In the genomic region with DNA sequence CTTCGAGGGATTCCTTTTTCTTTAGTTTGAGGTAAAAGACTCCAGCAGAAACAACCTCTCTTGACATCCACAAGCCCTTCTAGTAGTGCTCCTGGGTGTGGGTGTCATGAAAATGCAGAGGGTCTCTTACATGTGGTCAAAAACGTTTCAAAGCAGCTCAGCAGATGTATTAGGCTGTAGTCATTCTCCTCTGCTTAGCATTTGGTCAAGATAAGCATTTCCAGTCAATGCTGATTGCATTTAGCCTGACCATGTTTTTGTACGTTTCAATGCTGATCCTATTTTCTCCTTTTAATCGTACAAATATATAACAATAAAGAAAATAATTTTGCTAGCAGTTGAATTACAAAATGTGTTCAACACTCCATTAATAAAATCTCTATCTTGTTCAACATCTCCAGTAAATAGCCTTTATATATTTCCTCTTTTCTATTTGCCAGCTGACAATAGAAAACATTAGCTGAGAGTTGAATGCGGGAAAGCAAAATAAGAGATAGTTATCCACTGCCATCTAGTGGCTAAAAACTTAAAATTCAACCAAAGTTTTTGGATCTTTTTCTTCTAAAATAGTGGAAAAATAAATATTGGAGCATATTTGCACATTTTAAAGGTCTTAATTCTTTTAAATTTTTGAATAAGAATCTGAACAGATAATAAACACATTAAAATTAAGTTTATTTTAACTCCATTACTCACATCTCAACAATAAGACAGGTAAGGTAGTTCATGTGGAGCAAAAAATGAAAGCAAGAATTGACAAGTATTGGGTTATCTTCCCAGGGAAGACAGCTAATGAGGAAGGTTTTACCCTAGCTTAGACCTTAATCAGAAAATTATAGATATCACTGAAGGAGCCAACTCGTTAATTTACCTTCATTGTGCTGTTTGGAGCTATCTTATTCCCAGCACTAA, we compare ENCODE assay signal across 1 cellular context.
TF ChIP-seq lines count a peak whose summit lies in the region.

No MANE protein-coding gene starts in this region.

TF ChIP-seq in HCT116, 20 proteins besides CTCF, POLR2A, EP300 and RAD21 (continued from another document):
- TF ChIP-seq SRF (IDR thresholded peaks at IDR 0.05; ENCODE audit: low read depth) (no peak), ZFX (IDR thresholded peaks at IDR 0.05) (no peak), EZH2phosphoT487 (IDR thresholded peaks at IDR 0.05; ENCODE audit: borderline replicate concordance) (no peak), POLR2AphosphoS5 (IDR thresholded peaks at IDR 0.05; ENCODE audit: low read depth, low read length) (no peak), YY1 (IDR thresholded peaks at IDR 0.05; ENCODE audit: extremely low read depth, insufficient replicate concordance, low read depth, low read length) (no peak), CBX3 (IDR thresholded peaks at IDR 0.05; ENCODE audit: low read depth) (no peak), ZNF274 (IDR thresholded peaks at IDR 0.05; ENCODE audit: low read depth, low read length) (no peak), ELF1 (IDR thresholded peaks at IDR 0.05; ENCODE audit: borderline replicate concordance, low read depth) (no peak), MAX (IDR thresholded peaks at IDR 0.05) (no peak), SP1 (IDR thresholded peaks at IDR 0.05; ENCODE audit: low read depth) (no peak), FOSL1 (IDR thresholded peaks at IDR 0.05; ENCODE audit: low read depth) (no peak), EGR1 (IDR thresholded peaks at IDR 0.05; ENCODE audit: low read depth) (no peak), TCF7L2 (IDR thresholded peaks at IDR 0.05; ENCODE audit: borderline replicate concordance, extremely low read depth, insufficient read depth, insufficient read length) (no peak)
- TF ChIP-seq, protein P1, sequence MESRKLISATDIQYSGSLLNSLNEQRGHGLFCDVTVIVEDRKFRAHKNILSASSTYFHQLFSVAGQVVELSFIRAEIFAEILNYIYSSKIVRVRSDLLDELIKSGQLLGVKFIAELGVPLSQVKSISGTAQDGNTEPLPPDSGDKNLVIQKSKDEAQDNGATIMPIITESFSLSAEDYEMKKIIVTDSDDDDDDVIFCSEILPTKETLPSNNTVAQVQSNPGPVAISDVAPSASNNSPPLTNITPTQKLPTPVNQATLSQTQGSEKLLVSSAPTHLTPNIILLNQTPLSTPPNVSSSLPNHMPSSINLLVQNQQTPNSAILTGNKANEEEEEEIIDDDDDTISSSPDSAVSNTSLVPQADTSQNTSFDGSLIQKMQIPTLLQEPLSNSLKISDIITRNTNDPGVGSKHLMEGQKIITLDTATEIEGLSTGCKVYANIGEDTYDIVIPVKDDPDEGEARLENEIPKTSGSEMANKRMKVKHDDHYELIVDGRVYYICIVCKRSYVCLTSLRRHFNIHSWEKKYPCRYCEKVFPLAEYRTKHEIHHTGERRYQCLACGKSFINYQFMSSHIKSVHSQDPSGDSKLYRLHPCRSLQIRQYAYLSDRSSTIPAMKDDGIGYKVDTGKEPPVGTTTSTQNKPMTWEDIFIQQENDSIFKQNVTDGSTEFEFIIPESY (IDR thresholded peaks at IDR 0.05; ENCODE audit: extremely low read depth, insufficient replicate concordance, low read length): no peak
- TF ChIP-seq, protein P2, sequence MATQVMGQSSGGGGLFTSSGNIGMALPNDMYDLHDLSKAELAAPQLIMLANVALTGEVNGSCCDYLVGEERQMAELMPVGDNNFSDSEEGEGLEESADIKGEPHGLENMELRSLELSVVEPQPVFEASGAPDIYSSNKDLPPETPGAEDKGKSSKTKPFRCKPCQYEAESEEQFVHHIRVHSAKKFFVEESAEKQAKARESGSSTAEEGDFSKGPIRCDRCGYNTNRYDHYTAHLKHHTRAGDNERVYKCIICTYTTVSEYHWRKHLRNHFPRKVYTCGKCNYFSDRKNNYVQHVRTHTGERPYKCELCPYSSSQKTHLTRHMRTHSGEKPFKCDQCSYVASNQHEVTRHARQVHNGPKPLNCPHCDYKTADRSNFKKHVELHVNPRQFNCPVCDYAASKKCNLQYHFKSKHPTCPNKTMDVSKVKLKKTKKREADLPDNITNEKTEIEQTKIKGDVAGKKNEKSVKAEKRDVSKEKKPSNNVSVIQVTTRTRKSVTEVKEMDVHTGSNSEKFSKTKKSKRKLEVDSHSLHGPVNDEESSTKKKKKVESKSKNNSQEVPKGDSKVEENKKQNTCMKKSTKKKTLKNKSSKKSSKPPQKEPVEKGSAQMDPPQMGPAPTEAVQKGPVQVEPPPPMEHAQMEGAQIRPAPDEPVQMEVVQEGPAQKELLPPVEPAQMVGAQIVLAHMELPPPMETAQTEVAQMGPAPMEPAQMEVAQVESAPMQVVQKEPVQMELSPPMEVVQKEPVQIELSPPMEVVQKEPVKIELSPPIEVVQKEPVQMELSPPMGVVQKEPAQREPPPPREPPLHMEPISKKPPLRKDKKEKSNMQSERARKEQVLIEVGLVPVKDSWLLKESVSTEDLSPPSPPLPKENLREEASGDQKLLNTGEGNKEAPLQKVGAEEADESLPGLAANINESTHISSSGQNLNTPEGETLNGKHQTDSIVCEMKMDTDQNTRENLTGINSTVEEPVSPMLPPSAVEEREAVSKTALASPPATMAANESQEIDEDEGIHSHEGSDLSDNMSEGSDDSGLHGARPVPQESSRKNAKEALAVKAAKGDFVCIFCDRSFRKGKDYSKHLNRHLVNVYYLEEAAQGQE (IDR thresholded peaks at IDR 0.05; ENCODE audit: low read depth): no peak
- TF ChIP-seq, protein P3, sequence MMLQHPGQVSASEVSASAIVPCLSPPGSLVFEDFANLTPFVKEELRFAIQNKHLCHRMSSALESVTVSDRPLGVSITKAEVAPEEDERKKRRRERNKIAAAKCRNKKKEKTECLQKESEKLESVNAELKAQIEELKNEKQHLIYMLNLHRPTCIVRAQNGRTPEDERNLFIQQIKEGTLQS (IDR thresholded peaks at IDR 0.05): no peak
